Comparison of ENCODE assay signal across 8 cellular contexts in genomic region chrX:132292753-132293152, GRCh38.
A peak's percentile ranks its signal among the peaks of the same experiment; 100 is the strongest.
DNase-seq lines count a peak whose midpoint lies in the region; ATAC-seq lines count a peak whose summit lies in the region.

No MANE protein-coding gene starts in this region.

- no peaks in the 10 kb centered on the region for H3K9me3 Mint-ChIP-seq in activated CD4-positive, alpha-beta T cell treated with anti-CD3 and anti-CD28 coated beads, Interleukin-2, amount 10 ng/mL, durations not matched to agents 7 days and 5 days

- H3K36me3 Mint-ChIP-seq in activated CD4-positive, alpha-beta T cell treated with anti-CD3 and anti-CD28 coated beads, Interleukin-2, amount 10 ng/mL, durations not matched to agents 7 days and 5 days (ENCODE audit: low read depth): no peaks in the 10 kb centered on the region

- H3K4me3 Mint-ChIP-seq in activated CD4-positive, alpha-beta T cell treated with anti-CD3 and anti-CD28 coated beads, Interleukin-2, amount 10 ng/mL, durations not matched to agents 7 days and 5 days: no peak overlapping the region

- H3K27ac Mint-ChIP-seq in activated CD4-positive, alpha-beta T cell treated with anti-CD3 and anti-CD28 coated beads, Interleukin-2, amount 10 ng/mL, durations not matched to agents 7 days and 5 days: no peak overlapping the region

- CTCF ChIA-PET in activated CD4-positive, alpha-beta T cell treated with anti-CD3 and anti-CD28 coated beads, Interleukin-2, amount 10 ng/mL, durations not matched to agents 7 days and 5 days (lab: Charles Lee): interaction anchor here (0.7 to 1.6 kb wide), 3 partner anchors 11 to 99 kb away, joined by 3 to 8 read pairs (median 5); no protein-coding TSS in a partner anchor

- DNase-seq in activated T-cell treated with anti-CD3 and anti-CD28 coated beads for 4 hours (peak; percentile 2), globus pallidus (ENCODE audit: low spot score) (peak; percentile 45), pons (ENCODE audit: low spot score) (peak; percentile 69), DMS79 treated with DMSO at 0.1 percent for 48 hours (lab: John Stamatoyannopoulos, UW) (no peak), NCI-H2171 (lab: John Stamatoyannopoulos, UW) (no peak)
- DNase-seq in activated T-cell treated with anti-CD3 and anti-CD28 coated beads, Interleukin-2, amount 50 U/mL, for 48 hours: no peak
- peak; percentile 30 for DNase-seq in activated CD4-positive, alpha-beta T cell treated with anti-CD3 and anti-CD28 coated beads, Interleukin-2, amount 10 ng/mL, durations not matched to agents 7 days and 5 days

- POLR2A ChIA-PET in activated CD4-positive, alpha-beta T cell treated with anti-CD3 and anti-CD28 coated beads, Interleukin-2, amount 10 ng/mL, durations not matched to agents 7 days and 5 days (lab: Charles Lee): no interaction called here

- H3K27me3 Mint-ChIP-seq in activated CD4-positive, alpha-beta T cell treated with anti-CD3 and anti-CD28 coated beads, Interleukin-2, amount 10 ng/mL, durations not matched to agents 7 days and 5 days: no peaks in the 10 kb centered on the region

- H3K4me1 Mint-ChIP-seq in activated CD4-positive, alpha-beta T cell treated with anti-CD3 and anti-CD28 coated beads, Interleukin-2, amount 10 ng/mL, durations not matched to agents 7 days and 5 days: no peaks in the 10 kb centered on the region

- ATAC-seq in HG03095 (IDR thresholded peaks at IDR 0.05; ENCODE audit: unreplicated experiment): peak; percentile 78

Comparison
In these comparisons a context has a peak if more than half of its experiments do, and no peak if none do; other contexts are left out.
1. DNase-seq: peak in activated T-cell treated with anti-CD3 and anti-CD28 coated beads for 4 hours (single experiment), activated CD4-positive, alpha-beta T cell treated with anti-CD3 and anti-CD28 coated beads, Interleukin-2, amount 10 ng/mL, durations not matched to agents 7 days and 5 days (single experiment), globus pallidus (single experiment) and pons (single experiment); none in activated T-cell treated with anti-CD3 and anti-CD28 coated beads, Interleukin-2, amount 50 U/mL, for 48 hours (0 of 2), DMS79 treated with DMSO at 0.1 percent for 48 hours (single experiment) and NCI-H2171 (single experiment).